8 cellular contexts compared by ENCODE assay signal in genomic region chr2:190649035-190649797, GRCh38.
A peak's percentile ranks its signal among the peaks of the same experiment; 100 is the strongest.
DNase-seq lines count a peak whose midpoint lies in the region; ATAC-seq and TF ChIP-seq lines count a peak whose summit lies in the region.

A gene with protein sequence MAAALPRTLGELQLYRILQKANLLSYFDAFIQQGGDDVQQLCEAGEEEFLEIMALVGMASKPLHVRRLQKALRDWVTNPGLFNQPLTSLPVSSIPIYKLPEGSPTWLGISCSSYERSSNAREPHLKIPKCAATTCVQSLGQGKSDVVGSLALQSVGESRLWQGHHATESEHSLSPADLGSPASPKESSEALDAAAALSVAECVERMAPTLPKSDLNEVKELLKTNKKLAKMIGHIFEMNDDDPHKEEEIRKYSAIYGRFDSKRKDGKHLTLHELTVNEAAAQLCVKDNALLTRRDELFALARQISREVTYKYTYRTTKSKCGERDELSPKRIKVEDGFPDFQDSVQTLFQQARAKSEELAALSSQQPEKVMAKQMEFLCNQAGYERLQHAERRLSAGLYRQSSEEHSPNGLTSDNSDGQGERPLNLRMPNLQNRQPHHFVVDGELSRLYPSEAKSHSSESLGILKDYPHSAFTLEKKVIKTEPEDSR (plus strand): TSS chr2:190649083. CDS start chr2:190659177, 10,094 bp downstream.

- H3K4me1 ChIP-seq in muscle layer of duodenum (ENCODE audit: control insufficient read depth in 1 of 2, insufficient read depth in 2 of 2, low read length in 2 of 2), result peaks cover 13 to 23% of the 10 kb centered on the region in 2 donors

- TF ChIP-seq CTCF in epithelial cell of esophagus (IDR thresholded peaks at IDR 0.05; ENCODE audit: insufficient read depth, low read depth, low read length, missing control alignments), result no peak

- H3K36me3 ChIP-seq in muscle layer of duodenum (ENCODE audit: control insufficient read depth in 1 of 2, insufficient read depth in 2 of 2, low read length in 2 of 2), result peaks cover 0 to 4% of the 10 kb centered on the region in 2 donors

- ATAC-seq in HG02840 (IDR thresholded peaks at IDR 0.05; ENCODE audit: low FRiP score, unreplicated experiment), result peak; percentile 54

- H3K4me3 ChIP-seq in epithelial cell of esophagus (ENCODE audit: low read length) (peak within 1 kb of the TSS; percentile 91), muscle layer of duodenum (ENCODE audit: low read depth in 1 of 2, low read length in 2 of 2) (peak within 1 kb of the TSS; percentile 84 to 93)

- DNase-seq in DMS153 treated with DMSO at 0.1 percent for 48 hours (lab: John Stamatoyannopoulos, UW; ENCODE audit: unreplicated experiment) (peak; percentile 19), DMS153 (lab: John Stamatoyannopoulos, UW) (no peak), NCI-H510A (lab: John Stamatoyannopoulos, UW) (peak; percentile 35), epithelial cell of esophagus (ENCODE audit: low read depth) (peak; percentile 53)
- DNase-seq in activated CD8-positive, alpha-beta memory T cell treated with anti-CD3 and anti-CD28 coated beads, Interleukin-2, amount 50 U/mL, for 24 hours (ENCODE audit: extremely low read depth), result peak; percentile 19
- peak; percentile 62 to 82 for DNase-seq in stimulated activated CD8-positive, alpha-beta memory T cell treated with anti-CD3 and anti-CD28 coated beads, Interleukin-7, amount 100 ng/mL, for 4 hours (ENCODE audit: low read depth in 2 of 2)

- H3K27me3 ChIP-seq in muscle layer of duodenum (ENCODE audit: low read depth, low read length), result no peaks in the 10 kb centered on the region

- no peaks in the 10 kb centered on the region for H3K9me3 ChIP-seq in muscle layer of duodenum (ENCODE audit: control insufficient read depth in 1 of 2, low read length in 2 of 2)

- H3K27ac ChIP-seq in muscle layer of duodenum (ENCODE audit: low read length), result peak within 1 kb of the TSS; percentile 66
